Comparison of ENCODE assay signal across 9 cellular contexts in genomic region chr22:38981005-38981658, GRCh38. TPM values are rescaled to one million over a fixed set of nuclear protein-coding genes. Genes with fewer than 3 reads are reported as not detected.
DNase-seq lines count a peak whose midpoint lies in the region; ATAC-seq and TF ChIP-seq lines count a peak whose summit lies in the region.
"Had no signal": no experiment of that assay in that cellular context is flagged by ENCODE, and none has a peak within 500 bp of the region (broad histone marks: within the 10 kb centered on the region; RNA-seq: fewer than 3 reads in every experiment).

No MANE protein-coding gene starts in this region.

- peak overlapping the region; percentile 50 for H2AFZ ChIP-seq in ACC112 (ENCODE audit: low read length, unreplicated experiment)

- H3K27ac Mint-ChIP-seq in activated naive CD8-positive, alpha-beta T cell treated with anti-CD3 and anti-CD28 coated beads for 36 hours: no peak overlapping the region

- no peaks in the 10 kb centered on the region for H3K9me3 ChIP-seq in upper lobe of right lung

- H3K36me3 Mint-ChIP-seq in activated naive CD8-positive, alpha-beta T cell treated with anti-CD3 and anti-CD28 coated beads for 36 hours: peaks cover 10% of the 10 kb centered on the region

- H3K79me2 ChIP-seq in ACC112 (ENCODE audit: control insufficient read depth, insufficient read depth, low read length, unreplicated experiment): peaks cover 5% of the 10 kb centered on the region

- H3K4me3 ChIP-seq in ACC112 (ENCODE audit: low read depth, low read length): peak overlapping the region; percentile 80
- no peak overlapping the region for H3K4me3 ChIP-seq in upper lobe of right lung

- peaks cover 17% of the 10 kb centered on the region for H3K9me3 Mint-ChIP-seq in activated naive CD8-positive, alpha-beta T cell treated with anti-CD3 and anti-CD28 coated beads for 36 hours

- DNase-seq in activated naive CD8-positive, alpha-beta T cell treated with anti-CD3 and anti-CD28 coated beads for 36 hours: no peak
- DNase-seq in left colon (peak in 1 of 2 donors; percentile 52), upper lobe of right lung (no peak), SIG-M5 treated with dmso at 0.1 percent for 504 hours (lab: John Stamatoyannopoulos, UW; ENCODE audit: unreplicated experiment) (no peak), NCI-H446 (lab: John Stamatoyannopoulos, UW) (no peak)

- peak; percentile 61 for ATAC-seq in left colon
- peak; percentile 40 for ATAC-seq in upper lobe of right lung
- ATAC-seq in GM19351 (IDR thresholded peaks at IDR 0.05; ENCODE audit: unreplicated experiment): no peak

- H3K27ac ChIP-seq in ACC112 (ENCODE audit: low read depth, low read length) (no peak overlapping the region), upper lobe of right lung (no peak overlapping the region)

- intact Hi-C loops in left colon (cut with DNase I, micrococcal nuclease) (no loop called here), upper lobe of right lung (cut with DNase I) (no loop called here)

- H3K36me3 ChIP-seq in ACC112 (ENCODE audit: insufficient read depth, low read length): no peaks in the 10 kb centered on the region
- H3K36me3 ChIP-seq in upper lobe of right lung: no peaks in the 10 kb centered on the region

- peak; percentile 61 for TF ChIP-seq CTCF in GM12872 (IDR thresholded peaks at IDR 0.05; ENCODE audit: insufficient read depth, low read depth, low read length)
- TF ChIP-seq CTCF in upper lobe of right lung (IDR thresholded peaks at IDR 0.05): peak; percentile 16

- H3K27me3 ChIP-seq in ACC112 (ENCODE audit: insufficient read depth, low read length) (no peaks in the 10 kb centered on the region), upper lobe of right lung (no peaks in the 10 kb centered on the region)

- H3K4me1 ChIP-seq in ACC112 (ENCODE audit: control insufficient read depth, insufficient read depth, low read length, unreplicated experiment) (peaks cover 3% of the 10 kb centered on the region), upper lobe of right lung (peaks cover 3% of the 10 kb centered on the region)

- H3K4me1 Mint-ChIP-seq in activated naive CD8-positive, alpha-beta T cell treated with anti-CD3 and anti-CD28 coated beads for 36 hours: peaks cover 38% of the 10 kb centered on the region

- peak overlapping the region; percentile 26 for H3K4me3 Mint-ChIP-seq in activated naive CD8-positive, alpha-beta T cell treated with anti-CD3 and anti-CD28 coated beads for 36 hours

- H3K27me3 Mint-ChIP-seq in activated naive CD8-positive, alpha-beta T cell treated with anti-CD3 and anti-CD28 coated beads for 36 hours: peaks cover 8% of the 10 kb centered on the region

RNA-seq across cellular contexts. Expression of gene APOBEC3B, which starts 1.0 kb away (rescaled TPM):
- total RNA-seq in activated naive CD8-positive, alpha-beta T cell treated with anti-CD3 and anti-CD28 coated beads for 36 hours: 1 to 10 TPM; 3.4 TPM
- total RNA-seq in left colon: 10 to 100 TPM in 1 of 2 donors, 1 to 10 TPM in 1; 8.2 to 34.3 TPM
- total RNA-seq in upper lobe of right lung: 0.52 TPM

RNA-seq across cellular contexts. Expression of gene APOBEC3A, which starts 23.7 kb away (rescaled TPM):
- total RNA-seq in activated naive CD8-positive, alpha-beta T cell treated with anti-CD3 and anti-CD28 coated beads for 36 hours: not detected
- total RNA-seq in left colon (1 to 10 TPM; 1.4 to 2.2 TPM), upper lobe of right lung (9.0 TPM)
- total RNA-seq: dermis microvascular lymphatic vessel endothelial cell had no signal

RNA-seq across cellular contexts. Expression of gene APOBEC3C, which starts 32.9 kb away (rescaled TPM):
- 10 to 100 TPM; 61.6 to 63.1 TPM for total RNA-seq in activated naive CD8-positive, alpha-beta T cell treated with anti-CD3 and anti-CD28 coated beads for 36 hours
- total RNA-seq in left colon (10 to 100 TPM; 19.9 to 37.7 TPM), upper lobe of right lung (25.3 TPM)

RNA-seq across cellular contexts. Expression of gene APOBEC3D, which starts 39.8 kb away (rescaled TPM):
- 10 to 100 TPM; 23.1 to 24.1 TPM for total RNA-seq in activated naive CD8-positive, alpha-beta T cell treated with anti-CD3 and anti-CD28 coated beads for 36 hours
- total RNA-seq in left colon (1 to 10 TPM; 3.6 to 7.2 TPM), upper lobe of right lung (3.3 TPM)

RNA-seq across cellular contexts. Expression of gene APOBEC3F, which starts 59.5 kb away (rescaled TPM):
- total RNA-seq in activated naive CD8-positive, alpha-beta T cell treated with anti-CD3 and anti-CD28 coated beads for 36 hours: 10 to 100 TPM; 19.4 to 20.4 TPM
- total RNA-seq in left colon: 1 to 10 TPM; 6.3 to 6.6 TPM
- total RNA-seq in upper lobe of right lung: 9.0 TPM
